ENCODE assay signal across 9 cellular contexts in the genomic region with DNA sequence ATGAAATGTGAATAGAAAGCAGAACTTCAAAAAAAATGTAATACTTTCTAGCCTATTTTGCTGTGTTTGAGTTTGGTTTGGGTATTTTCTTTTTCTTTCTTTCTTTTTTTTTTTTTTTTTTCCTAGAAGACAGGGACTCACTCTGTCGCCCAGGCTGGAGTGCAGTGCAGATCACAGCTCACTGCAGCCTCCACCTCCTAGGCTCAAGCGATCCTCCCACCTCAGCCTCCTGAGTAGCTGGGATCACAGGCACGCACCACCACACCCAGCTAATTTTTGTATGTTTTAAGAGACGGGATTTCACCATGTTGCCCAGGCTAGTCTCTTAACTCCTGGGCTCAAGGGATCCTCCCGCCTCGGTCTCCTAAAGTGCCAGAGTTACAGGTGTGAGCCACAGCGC. TPM values are rescaled to one million over a fixed set of nuclear protein-coding genes. Genes with fewer than 3 reads are reported as not detected.
DNase-seq lines count a peak whose midpoint lies in the region; TF ChIP-seq lines count a peak whose summit lies in the region.
"Not testable (repeated sequence)": the region's sequence is repeated elsewhere in the genome, so short reads cannot be mapped to it uniquely, and the experiment has no call there.
"Had no signal": no experiment of that assay in that cellular context is flagged by ENCODE, and none has a peak within 500 bp of the region (broad histone marks: within the 10 kb centered on the region; RNA-seq: fewer than 3 reads in every experiment).

No MANE protein-coding gene starts in this region.

- WGBS in mammary epithelial cell (ENCODE audit: low coverage, missing lambda C conversion rate), result 48% methylated on average over 7 of the region's 7 CpGs
- 88 to 93% methylated on average over 7 of the region's 7 CpGs for WGBS in mesodermal cell (ENCODE audit: insufficient coverage in 2 of 2), 2 experiments
- WGBS in urinary bladder, result 77% methylated on average over 7 of the region's 7 CpGs

- TF ChIP-seq POLR2A in NB4 (IDR thresholded peaks at IDR 0.05; ENCODE audit: extremely low read depth, insufficient read length), result not testable (repeated sequence)

- TF ChIP-seq CTCF in DOHH2 (IDR thresholded peaks at IDR 0.05; ENCODE audit: low read depth, low read length, poor library complexity, severe bottlenecking); NB4 (IDR thresholded peaks at IDR 0.05; ENCODE audit: low read depth, low read length); mammary epithelial cell (conservative IDR thresholded peaks at IDR 0.05 in 1 of 2, IDR thresholded peaks at IDR 0.05 in 1 of 2; ENCODE audit: extremely low read depth in 1 of 2, insufficient read depth in 1 of 2, low read depth in 1 of 2, low read length in 2 of 2); foreskin fibroblast (IDR thresholded peaks at IDR 0.05; ENCODE audit: low read depth, low read length): not testable (repeated sequence)

- peak overlapping the region; percentile 85 for H3K4me3 Mint-ChIP-seq in activated CD4-positive, alpha-beta memory T cell treated with anti-CD3 and anti-CD28 coated beads, Interleukin-2, amount 10 ng/mL, durations not matched to agents 7 days and 5 days

- H3K36me3 ChIP-seq in DOHH2 (ENCODE audit: control insufficient read depth, low read length) (peaks cover 80% of the 10 kb centered on the region), mesodermal cell (ENCODE audit: control insufficient read depth, insufficient read depth, low read length) (peaks cover 40% of the 10 kb centered on the region)
- H3K36me3 ChIP-seq in mammary epithelial cell (ENCODE audit: insufficient read depth, low read length); rectal smooth muscle tissue (ENCODE audit: control insufficient read depth, insufficient read depth, low read length); urinary bladder (ENCODE audit: insufficient read depth): not testable (repeated sequence)

- intact Hi-C loops in mammary epithelial cell (cut with micrococcal nuclease), result loop anchor here (1.0 to 5.0 kb wide), 3 partner anchors 13 to 205 kb away; no protein-coding TSS in a partner anchor

- peaks cover 70% of the 10 kb centered on the region for H3K4me1 Mint-ChIP-seq in activated CD4-positive, alpha-beta memory T cell treated with anti-CD3 and anti-CD28 coated beads, Interleukin-2, amount 10 ng/mL, durations not matched to agents 7 days and 5 days

- BruUV-seq in mammary epithelial cell (replicated peaks; lab: Mats Ljungman, UMichigan), result not testable (repeated sequence)

- H3K4me2 ChIP-seq in DOHH2 (ENCODE audit: low read length) (peak overlapping the region; percentile 86), mammary epithelial cell (ENCODE audit: insufficient read depth, low read depth, low read length) (peak overlapping the region; percentile 82)

- H3K9ac ChIP-seq in mammary epithelial cell (ENCODE audit: insufficient read depth, low read length), result peak overlapping the region; percentile 83
- not testable (repeated sequence) for H3K9ac ChIP-seq in rectal smooth muscle tissue (ENCODE audit: low read length)

- dilution Hi-C loops in mammary epithelial cell (cut with HindIII; ENCODE audit: low sequenced_read_pairs), result not testable (repeated sequence)

- POLR2A ChIA-PET in activated CD4-positive, alpha-beta memory T cell treated with anti-CD3 and anti-CD28 coated beads, Interleukin-2, amount 10 ng/mL, durations not matched to agents 7 days and 5 days (lab: Charles Lee), result interaction anchor here (0.9 to 6.9 kb wide), 14 partner anchors 10 to 170 kb away, joined by 3 to 77 read pairs (median 4); a partner anchor contains a TSS

- not testable (repeated sequence) for H3K27ac ChIP-seq in DOHH2 (ENCODE audit: low read depth, low read length); mesodermal cell (ENCODE audit: low read depth, low read length, severe bottlenecking); rectal smooth muscle tissue (ENCODE audit: low read depth, low read length); urinary bladder (ENCODE audit: low read depth)
- peak overlapping the region; percentile 83 for H3K27ac ChIP-seq in mammary epithelial cell (ENCODE audit: insufficient read depth, low read depth, low read length)

- not testable (repeated sequence) for H3K9me3 ChIP-seq in DOHH2 (ENCODE audit: control insufficient read depth, insufficient read depth, low read length); mammary epithelial cell (replicated peaks; ENCODE audit: insufficient read depth, low read length); mesodermal cell (ENCODE audit: control insufficient read depth, low read length)

- H3K36me3 Mint-ChIP-seq in activated CD4-positive, alpha-beta memory T cell treated with anti-CD3 and anti-CD28 coated beads, Interleukin-2, amount 10 ng/mL, durations not matched to agents 7 days and 5 days (ENCODE audit: low read depth), result peaks cover 62% of the 10 kb centered on the region

- CTCF ChIA-PET in activated CD4-positive, alpha-beta memory T cell treated with anti-CD3 and anti-CD28 coated beads, Interleukin-2, amount 10 ng/mL, durations not matched to agents 7 days and 5 days (lab: Charles Lee), result interaction anchor here (0.7 to 2.7 kb wide), 12 partner anchors 11 to 260 kb away, joined by 3 to 19 read pairs (median 4); a partner anchor contains a TSS
- CTCF ChIA-PET in mammary epithelial cell (lab: Charles Lee; ENCODE audit: low non-redundant PET), result interaction anchor here (0.6 kb wide), 1 partner anchor 138 kb away, joined by 3 read pairs; no protein-coding TSS in a partner anchor

- in situ Hi-C loops in mammary epithelial cell (cut with MboI; ENCODE audit: low sequenced_read_pairs in 2 of 2), result loop anchor here in 1 of 2 donors (10.0 kb wide), 1 partner anchor 92 kb away; no protein-coding TSS in a partner anchor

- H3K4me1 ChIP-seq in DOHH2 (ENCODE audit: control insufficient read depth, low read length), result peaks cover 69% of the 10 kb centered on the region
- H3K4me1 ChIP-seq in mammary epithelial cell (ENCODE audit: insufficient read depth, low read length); mesodermal cell (ENCODE audit: control insufficient read depth, insufficient read depth, low read length, poor library complexity, severe bottlenecking); urinary bladder (ENCODE audit: insufficient read depth): not testable (repeated sequence)
- H3K4me1 ChIP-seq in rectal smooth muscle tissue (ENCODE audit: control insufficient read depth, insufficient read depth, low read length), result peaks cover 11% of the 10 kb centered on the region

- H3K27ac Mint-ChIP-seq in activated CD4-positive, alpha-beta memory T cell treated with anti-CD3 and anti-CD28 coated beads, Interleukin-2, amount 10 ng/mL, durations not matched to agents 7 days and 5 days, result peak overlapping the region; percentile 45

- H3K9me3 Mint-ChIP-seq in activated CD4-positive, alpha-beta memory T cell treated with anti-CD3 and anti-CD28 coated beads, Interleukin-2, amount 10 ng/mL, durations not matched to agents 7 days and 5 days, result not testable (repeated sequence)

- H3K4me3 ChIP-seq in DOHH2 (ENCODE audit: low read length) (peak overlapping the region; percentile 92), NB4 (ENCODE audit: low read depth, low read length) (peak overlapping the region; percentile 77), mammary epithelial cell (replicated peaks in 1 of 3; ENCODE audit: insufficient read depth in 1 of 3, low read depth in 2 of 3, low read length in 3 of 3) (peak overlapping the region; percentile 62 to 98 (median 90)), foreskin fibroblast (ENCODE audit: low read depth in 1 of 2, low read length in 2 of 2) (peak overlapping the region; percentile 86 to 99), mesodermal cell (ENCODE audit: extremely low read depth, insufficient read depth, low read length, poor library complexity, severe bottlenecking) (peak overlapping the region; percentile 88), rectal smooth muscle tissue (ENCODE audit: low read length) (peak overlapping the region; percentile 96), urinary bladder (ENCODE audit: low read depth, low read length) (peak overlapping the region; percentile 95)

- not testable (repeated sequence) for H3K27me3 ChIP-seq in DOHH2 (ENCODE audit: control insufficient read depth, low read length); mammary epithelial cell (ENCODE audit: insufficient read depth, low read length); rectal smooth muscle tissue (ENCODE audit: control insufficient read depth, insufficient read depth, low read length)

- H3K9me2 ChIP-seq in DOHH2 (replicated peaks; ENCODE audit: control insufficient read depth, low read length), result not testable (repeated sequence)

- DNase-seq in NB4 (ENCODE audit: low read depth); activated CD4-positive, alpha-beta memory T cell treated with anti-CD3 and anti-CD28 coated beads, Interleukin-2, amount 10 ng/mL, durations not matched to agents 7 days and 5 days; mammary epithelial cell; foreskin fibroblast: not testable (repeated sequence)

- not testable (repeated sequence) for H2AFZ ChIP-seq in mammary epithelial cell (ENCODE audit: low read depth, low read length)

- peaks cover 68% of the 10 kb centered on the region for H3K79me2 ChIP-seq in DOHH2 (ENCODE audit: control insufficient read depth, low read length)
- peaks cover 68% of the 10 kb centered on the region for H3K79me2 ChIP-seq in mammary epithelial cell (ENCODE audit: insufficient read depth, low read length)

- not testable (repeated sequence) for H3K27me3 Mint-ChIP-seq in activated CD4-positive, alpha-beta memory T cell treated with anti-CD3 and anti-CD28 coated beads, Interleukin-2, amount 10 ng/mL, durations not matched to agents 7 days and 5 days

- peaks cover 19% of the 10 kb centered on the region for H3F3A ChIP-seq in DOHH2 (ENCODE audit: control insufficient read depth, insufficient read depth)

- peaks cover 35% of the 10 kb centered on the region for H4K20me1 ChIP-seq in DOHH2 (ENCODE audit: control insufficient read depth, insufficient read depth, low read depth, low read length)
- not testable (repeated sequence) for H4K20me1 ChIP-seq in mammary epithelial cell (ENCODE audit: insufficient read depth, low read length)

RNA-seq across cellular contexts. Expression of a gene that starts 1.2 kb away (rescaled TPM):
- 100 to 1,000 TPM; 251 to 260 TPM for total RNA-seq in activated CD4-positive, alpha-beta memory T cell treated with anti-CD3 and anti-CD28 coated beads, Interleukin-2, amount 10 ng/mL, durations not matched to agents 7 days and 5 days
- total RNA-seq in mammary epithelial cell (100 to 1,000 TPM in 1 of 2 donors, 10 to 100 TPM in 1; 24.8 to 187 TPM), urinary bladder (70.1 TPM)
- polyA plus RNA-seq in mammary epithelial cell (266 TPM), urinary bladder (210 TPM)
- polyA minus RNA-seq in mammary epithelial cell, result 109 TPM
- polyA plus RNA-seq in mesodermal cell (2013, experiment 1 of 2), result 170 TPM
- 186 TPM for polyA plus RNA-seq in mesodermal cell (2013, experiment 2 of 2)

RNA-seq across cellular contexts. Expression of a gene that starts 33.7 kb away (rescaled TPM):
- 100 to 1,000 TPM in 1 of 2 experiments, 10 to 100 TPM in 1; 94.6 to 102 TPM for total RNA-seq in activated CD4-positive, alpha-beta memory T cell treated with anti-CD3 and anti-CD28 coated beads, Interleukin-2, amount 10 ng/mL, durations not matched to agents 7 days and 5 days
- total RNA-seq in mammary epithelial cell (10 to 100 TPM; 35.7 to 55.2 TPM), urinary bladder (82.4 TPM)
- polyA plus RNA-seq in mammary epithelial cell (15.0 TPM), urinary bladder (19.6 TPM)
- polyA minus RNA-seq in mammary epithelial cell, result 104 TPM
- 26.7 TPM for polyA plus RNA-seq in mesodermal cell (2013, experiment 1 of 2)
- 21.2 TPM for polyA plus RNA-seq in mesodermal cell (2013, experiment 2 of 2)

RNA-seq across cellular contexts. Expression of a gene that starts 43.2 kb away (rescaled TPM):
- total RNA-seq in activated CD4-positive, alpha-beta memory T cell treated with anti-CD3 and anti-CD28 coated beads, Interleukin-2, amount 10 ng/mL, durations not matched to agents 7 days and 5 days, result 10 to 100 TPM; 42.1 to 44.1 TPM
- total RNA-seq in mammary epithelial cell (10 to 100 TPM; 31.9 to 54.3 TPM), urinary bladder (54.2 TPM)
- polyA plus RNA-seq in mammary epithelial cell (9.4 TPM), urinary bladder (19.7 TPM)
- polyA minus RNA-seq in mammary epithelial cell, result 73.2 TPM
- 24.4 TPM for polyA plus RNA-seq in mesodermal cell (2013, experiment 1 of 2)
- polyA plus RNA-seq in mesodermal cell (2013, experiment 2 of 2), result 24.4 TPM

RNA-seq across cellular contexts. Expression of a gene that starts 58.5 kb away (rescaled TPM):
- 100 to 1,000 TPM; 223 to 225 TPM for total RNA-seq in activated CD4-positive, alpha-beta memory T cell treated with anti-CD3 and anti-CD28 coated beads, Interleukin-2, amount 10 ng/mL, durations not matched to agents 7 days and 5 days
- not detected for total RNA-seq in mammary epithelial cell
- not detected for polyA plus RNA-seq in mammary epithelial cell
- polyA minus RNA-seq in mammary epithelial cell, result not detected
- polyA plus RNA-seq in mesodermal cell (2013, experiment 1 of 2), result not detected
- polyA plus RNA-seq in mesodermal cell (2013, experiment 2 of 2), result not detected
- 1.1 TPM for total RNA-seq in urinary bladder
- 0.48 TPM for polyA plus RNA-seq in urinary bladder
- total RNA-seq: dermis blood vessel endothelial cell had no signal
